ENCODE assay signal across 8 cellular contexts in the genomic region with DNA sequence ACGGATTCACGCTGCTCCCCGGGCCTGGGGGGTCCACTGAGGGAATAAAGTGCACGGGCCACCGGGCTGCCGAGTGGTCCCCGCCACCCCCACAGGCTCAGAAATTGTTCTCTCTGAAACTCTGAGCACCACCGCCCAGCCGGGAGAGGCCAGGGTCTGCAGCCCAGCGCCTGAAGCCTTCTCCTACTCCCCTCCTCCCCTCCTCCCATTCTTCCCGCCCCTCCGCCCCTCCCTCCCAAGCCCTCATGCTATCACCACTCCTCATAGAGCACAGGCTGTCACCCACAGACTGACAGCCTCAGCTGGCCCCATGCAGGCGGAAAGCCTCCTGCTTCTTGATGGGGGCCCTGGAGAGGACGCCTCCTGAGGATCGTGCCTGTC. TPM values are rescaled to one million over a fixed set of nuclear protein-coding genes. Genes with fewer than 3 reads are reported as not detected.
DNase-seq lines count a peak whose midpoint lies in the region; ATAC-seq and TF ChIP-seq lines count a peak whose summit lies in the region.

No MANE protein-coding gene starts in this region.

- peak; percentile 10 for ATAC-seq in PC-3
- ATAC-seq in GM18520 (IDR thresholded peaks at IDR 0.05; ENCODE audit: unreplicated experiment) = no peak

- H2AFZ ChIP-seq in PC-3 (ENCODE audit: low read length) (peak overlapping the region; percentile 74), parathyroid adenoma (peak overlapping the region; percentile 78)

- H3K9me2 ChIP-seq in PC-3 (replicated peaks; ENCODE audit: low read length) = no peaks in the 10 kb centered on the region

- H3K4me2 ChIP-seq in PC-3 (ENCODE audit: low read length) = peak overlapping the region; percentile 96
- no peak overlapping the region for H3K4me2 ChIP-seq in parathyroid adenoma (ENCODE audit: low read length)

- no peaks in the 10 kb centered on the region for H3F3A ChIP-seq in PC-3 (ENCODE audit: low read length, unreplicated experiment)

- H3K27ac ChIP-seq in PC-3 (ENCODE audit: low read length) (peak overlapping the region; percentile 62), parathyroid adenoma (no peak overlapping the region)

- H4K20me1 ChIP-seq in PC-3 (ENCODE audit: low read length) = peaks cover 8% of the 10 kb centered on the region; the same call in 1 of the 2 replicates

- TSS peak; percentile 73 for BruUV-seq in PC-3 (replicated peaks; lab: Mats Ljungman, UMichigan)

- H3K4me1 ChIP-seq in PC-3 (ENCODE audit: insufficient read depth, low read length) (peaks cover 27% of the 10 kb centered on the region), parathyroid adenoma (peaks cover 2% of the 10 kb centered on the region)

- DNase-seq in GM12865 (ENCODE audit: low read depth) (no peak), PC-3 (no peak), epithelial cell of proximal tubule (ENCODE audit: low read depth) (no peak), epidermal melanocyte (ENCODE audit: insufficient read length, low spot score) (no peak), HuH-7 (ENCODE audit: low spot score) (no peak), anterior cingulate cortex (lab: John Stamatoyannopoulos, UW) (no peak)

- CTCF ChIA-PET in PC-3 (lab: Charles Lee) = interaction anchor here (0.6 kb wide), 1 partner anchor 693 kb away, joined by 5 read pairs; no protein-coding TSS in a partner anchor

- POLR2A ChIA-PET in PC-3 (lab: Charles Lee; ENCODE audit: unreplicated experiment) = interaction anchor here (0.7 kb wide), 1 partner anchor 38 kb away, joined by 12 read pairs; no protein-coding TSS in a partner anchor

- no peaks in the 10 kb centered on the region for H3K9me3 ChIP-seq in PC-3 (ENCODE audit: low read length)
- no peaks in the 10 kb centered on the region for H3K9me3 ChIP-seq in parathyroid adenoma (ENCODE audit: control insufficient read depth, low read length)

- intact Hi-C loops in PC-3 (cut with micrococcal nuclease) = loop anchor here (1.0 kb wide), 1 partner anchor 39 kb away; no protein-coding TSS in a partner anchor

- H3K36me3 ChIP-seq in PC-3 (ENCODE audit: low read depth, low read length) = no peaks in the 10 kb centered on the region
- H3K36me3 ChIP-seq in parathyroid adenoma (ENCODE audit: control insufficient read depth, insufficient read depth, low read length) = no peaks in the 10 kb centered on the region

- H3K79me2 ChIP-seq in PC-3 (ENCODE audit: low read length) (peaks cover 36% of the 10 kb centered on the region), parathyroid adenoma (no peaks in the 10 kb centered on the region)

- H3K4me3 ChIP-seq in GM12865 (ENCODE audit: low read depth, low read length) = peak overlapping the region; percentile 36; the same call in 1 of the 2 replicates
- peak overlapping the region; percentile 83 for H3K4me3 ChIP-seq in PC-3 (ENCODE audit: low read length)
- H3K4me3 ChIP-seq in epithelial cell of proximal tubule (ENCODE audit: low read depth, low read length) = peak overlapping the region; percentile 48
- H3K4me3 ChIP-seq in parathyroid adenoma (ENCODE audit: low read depth, low read length) = no peak overlapping the region

- H3K9ac ChIP-seq in PC-3 (ENCODE audit: low read length) (peak overlapping the region; percentile 88), parathyroid adenoma (no peak overlapping the region)

- TF ChIP-seq CTCF in GM12865 (IDR thresholded peaks at IDR 0.05; ENCODE audit: insufficient read depth, low read depth, low read length, missing control alignments) (no peak), PC-3 (conservative IDR thresholded peaks at IDR 0.05; ENCODE audit: low read depth, low read length) (no peak), epithelial cell of proximal tubule (conservative IDR thresholded peaks at IDR 0.05; ENCODE audit: low read depth, low read length) (no peak), parathyroid adenoma (IDR thresholded peaks at IDR 0.05) (no peak)

- H3K27me3 ChIP-seq in PC-3 (ENCODE audit: low read length) (no peaks in the 10 kb centered on the region), parathyroid adenoma (ENCODE audit: control insufficient read depth, insufficient read depth, low read length) (no peaks in the 10 kb centered on the region)

RNA-seq across cellular contexts. Expression of gene GPR153, which starts 0.7 kb away (rescaled TPM):
- total RNA-seq in PC-3 (2014; rRNA removed) (98.7 and 113 TPM in 2 replicates), epithelial cell of proximal tubule (2.2 and 6.4 TPM in 2 replicates)

RNA-seq across cellular contexts. Expression of gene HES3, which starts 17.6 kb away (rescaled TPM):
- not detected in 2 replicates for total RNA-seq in PC-3 (2014; rRNA removed)
- not detected in 2 replicates for total RNA-seq in epithelial cell of proximal tubule

RNA-seq across cellular contexts. Expression of gene ICMT, which starts 25.8 kb away (rescaled TPM):
- total RNA-seq in PC-3 (2014; rRNA removed) (210 and 215 TPM in 2 replicates), epithelial cell of proximal tubule (75.0 and 119 TPM in 2 replicates)

RNA-seq across cellular contexts. Expression of gene RNF207, which starts 55.7 kb away (rescaled TPM):
- total RNA-seq in PC-3 (2014; rRNA removed) (95.4 and 128 TPM in 2 replicates), epithelial cell of proximal tubule (16.9 and 32.1 TPM in 2 replicates)

Comparison
In these comparisons a context has a peak if more than half of its experiments do, and no peak if none do; other contexts are left out.
1. RNA of gene GPR153, which starts 0.7 kb away (total RNA-seq): 98.7 to 113 TPM in PC-3; 2.2 to 6.4 TPM in epithelial cell of proximal tubule; every median in the first group is over 10 times any median in the second.